8 cellular contexts compared by ENCODE assay signal in the genomic region with DNA sequence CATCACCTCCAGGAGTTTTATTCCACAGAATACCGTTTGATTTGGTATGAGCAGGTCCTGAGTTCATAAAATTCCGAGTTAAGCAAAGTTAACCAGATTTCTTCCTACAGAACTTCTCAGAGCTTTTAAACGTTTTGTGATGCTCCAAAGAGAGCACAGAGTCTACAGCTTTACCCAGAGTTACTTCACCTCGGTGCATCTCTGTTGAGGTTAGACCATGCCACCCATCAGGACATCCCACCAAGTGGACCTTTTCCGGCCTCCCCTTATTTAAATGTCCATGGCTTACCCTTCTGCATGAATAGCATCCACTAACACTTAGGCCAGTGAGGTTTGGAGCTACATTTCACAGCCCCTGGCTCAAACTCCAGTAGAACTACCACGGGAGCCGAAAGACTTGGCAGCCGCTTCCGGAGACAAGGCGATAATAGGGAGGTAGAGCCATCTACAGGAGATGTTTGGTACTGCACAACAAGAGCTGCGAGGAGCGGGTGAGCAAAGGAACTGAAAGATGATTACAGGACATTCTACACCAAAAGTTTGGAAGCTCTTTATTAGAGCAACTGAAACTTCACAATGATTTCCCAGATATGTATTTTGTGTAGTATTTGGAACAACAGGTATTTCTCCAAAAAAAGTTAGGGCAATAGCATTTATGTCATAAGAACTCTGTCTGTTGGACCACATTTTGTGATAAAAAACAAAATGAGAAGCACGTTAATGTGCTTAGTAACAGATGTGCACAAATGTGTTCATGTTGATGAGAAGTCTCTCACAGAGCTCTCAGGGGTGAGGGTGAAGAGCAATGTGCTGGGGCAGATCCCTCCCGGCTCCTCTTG.
A peak's percentile ranks its signal among the peaks of the same experiment; 100 is the strongest.
DNase-seq lines count a peak whose midpoint lies in the region; ATAC-seq and TF ChIP-seq lines count a peak whose summit lies in the region.

No MANE protein-coding gene starts in this region.

- H3K27ac ChIP-seq in right atrium auricular region: peak overlapping the region in 1 of 2 donors; percentile 70
- H3K27ac ChIP-seq in gastrocnemius medialis: no peak overlapping the region

- CTCF ChIA-PET in activated CD4-positive, alpha-beta T cell treated with anti-CD3 and anti-CD28 coated beads for 36 hours (lab: Charles Lee): interaction anchor here (0.5 to 4.7 kb wide), 29 partner anchors 9 to 868 kb away, joined by 3 to 27 read pairs (median 3); no protein-coding TSS in a partner anchor

- H3K9me3 ChIP-seq in right atrium auricular region (no peaks in the 10 kb centered on the region), gastrocnemius medialis (no peaks in the 10 kb centered on the region)

- peak; percentile 90 for TF ChIP-seq CTCF in right atrium auricular region (IDR thresholded peaks at IDR 0.05)
- TF ChIP-seq CTCF in gastrocnemius medialis (IDR thresholded peaks at IDR 0.05 in 4 of 5, conservative IDR thresholded peaks at IDR 0.05 in 1 of 5): peak; percentile 45 to 68 (median 47)

- POLR2A ChIA-PET in activated CD4-positive, alpha-beta T cell treated with anti-CD3 and anti-CD28 coated beads for 36 hours (lab: Charles Lee): interaction anchor here (0.6 kb wide), 1 partner anchor 8 kb away, joined by 7 read pairs; no protein-coding TSS in a partner anchor

- in situ Hi-C loops in gastrocnemius medialis (cut with MboI; ENCODE audit: low sequenced_read_pairs in 4 of 4): loop anchor here in 1 of 4 donors (25.0 kb wide), 1 partner anchor 458 kb away; no protein-coding TSS in a partner anchor

- DNase-seq in activated CD4-positive, alpha-beta T cell treated with anti-CD3 and anti-CD28 coated beads for 36 hours: peak; percentile 73
- no peak for DNase-seq in activated CD4-positive, alpha-beta T cell treated with anti-CD3 and anti-CD28 coated beads for 1 hour
- DNase-seq in NCI-H1048 (lab: John Stamatoyannopoulos, UW) (peak; percentile 48), anterior cingulate cortex (lab: John Stamatoyannopoulos, UW) (peak in 32 of 58 donors; percentile 2 to 47 (median 19)), right atrium auricular region (ENCODE audit: low spot score) (peak; percentile 89), gastrocnemius medialis (peak; percentile 28 to 37)

- H3K4me3 ChIP-seq in right atrium auricular region (no peak overlapping the region), gastrocnemius medialis (no peak overlapping the region)

- H3K27me3 ChIP-seq in right atrium auricular region (no peaks in the 10 kb centered on the region), gastrocnemius medialis (peaks cover 0 to 11% (median 0%) of the 10 kb centered on the region in 3 donors)

- no peak overlapping the region for H3K27ac Mint-ChIP-seq in activated CD4-positive, alpha-beta T cell treated with anti-CD3 and anti-CD28 coated beads for 36 hours

- no peaks in the 10 kb centered on the region for H3K36me3 Mint-ChIP-seq in activated CD4-positive, alpha-beta T cell treated with anti-CD3 and anti-CD28 coated beads for 36 hours (ENCODE audit: low read depth)

- no peak overlapping the region for H3K4me3 Mint-ChIP-seq in activated CD4-positive, alpha-beta T cell treated with anti-CD3 and anti-CD28 coated beads for 36 hours

- TF ChIP-seq POLR2A in gastrocnemius medialis (IDR thresholded peaks at IDR 0.05): no peak

- peaks cover 12% of the 10 kb centered on the region for H3K27me3 Mint-ChIP-seq in activated CD4-positive, alpha-beta T cell treated with anti-CD3 and anti-CD28 coated beads for 36 hours

- H3K4me1 ChIP-seq in right atrium auricular region (peaks cover 0 to 23% of the 10 kb centered on the region in 2 donors), gastrocnemius medialis (no peaks in the 10 kb centered on the region)

- no peaks in the 10 kb centered on the region for H3K4me1 Mint-ChIP-seq in activated CD4-positive, alpha-beta T cell treated with anti-CD3 and anti-CD28 coated beads for 36 hours

- H3K36me3 ChIP-seq in right atrium auricular region (no peaks in the 10 kb centered on the region), gastrocnemius medialis (no peaks in the 10 kb centered on the region)

- intact Hi-C loops in activated CD4-positive, alpha-beta T cell treated with anti-CD3 and anti-CD28 coated beads for 36 hours (cut with DNase I, micrococcal nuclease): loop anchor here (1.0 to 5.0 kb wide), 3 partner anchors 95 to 448 kb away; no protein-coding TSS in a partner anchor
- intact Hi-C loops in gastrocnemius medialis (cut with DNase I; ENCODE audit: low total_unique reads): no loop called here

- no peaks in the 10 kb centered on the region for H3K9me3 Mint-ChIP-seq in activated CD4-positive, alpha-beta T cell treated with anti-CD3 and anti-CD28 coated beads for 36 hours (ENCODE audit: low read depth)

- peak; percentile 72 for ATAC-seq in activated CD4-positive, alpha-beta T cell treated with anti-CD3 and anti-CD28 coated beads for 36 hours
- ATAC-seq in HG02623 (IDR thresholded peaks at IDR 0.05; ENCODE audit: unreplicated experiment): peak; percentile 83
- ATAC-seq in SK-N-SH treated with all-trans-retinoic acid at 6 μM for 48 hours: peak; percentile 92
- peak in 1 of 2 donors; percentile 60 for ATAC-seq in gastrocnemius medialis

TF ChIP-seq in SK-N-SH treated with all-trans-retinoic acid at 6 μM for 48 hours, 23 proteins besides CTCF, POLR2A, EP300 and RAD21:
- no peak for TF ChIP-seq TOX (CRISPR knock-in tag; IDR thresholded peaks at IDR 0.05; ENCODE audit: borderline replicate concordance)
- TF ChIP-seq ESRRG (CRISPR knock-in tag; IDR thresholded peaks at IDR 0.05): no peak
- no peak for TF ChIP-seq PATZ1 (CRISPR knock-in tag; IDR thresholded peaks at IDR 0.05; ENCODE audit: borderline replicate concordance)
- no peak for TF ChIP-seq ZFP3 (CRISPR knock-in tag; IDR thresholded peaks at IDR 0.05)
- TF ChIP-seq, protein P1, sequence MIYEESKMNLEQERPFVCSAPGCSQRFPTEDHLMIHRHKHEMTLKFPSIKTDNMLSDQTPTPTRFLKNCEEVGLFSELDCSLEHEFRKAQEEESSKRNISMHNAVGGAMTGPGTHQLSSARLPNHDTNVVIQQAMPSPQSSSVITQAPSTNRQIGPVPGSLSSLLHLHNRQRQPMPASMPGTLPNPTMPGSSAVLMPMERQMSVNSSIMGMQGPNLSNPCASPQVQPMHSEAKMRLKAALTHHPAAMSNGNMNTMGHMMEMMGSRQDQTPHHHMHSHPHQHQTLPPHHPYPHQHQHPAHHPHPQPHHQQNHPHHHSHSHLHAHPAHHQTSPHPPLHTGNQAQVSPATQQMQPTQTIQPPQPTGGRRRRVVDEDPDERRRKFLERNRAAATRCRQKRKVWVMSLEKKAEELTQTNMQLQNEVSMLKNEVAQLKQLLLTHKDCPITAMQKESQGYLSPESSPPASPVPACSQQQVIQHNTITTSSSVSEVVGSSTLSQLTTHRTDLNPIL (CRISPR knock-in tag; IDR thresholded peaks at IDR 0.05; ENCODE audit: low read depth): no peak
- no peak for TF ChIP-seq ZFP30 (CRISPR knock-in tag; IDR thresholded peaks at IDR 0.05)
- no peak for TF ChIP-seq ZC3H10 (CRISPR knock-in tag; IDR thresholded peaks at IDR 0.05)
- TF ChIP-seq BACH2 (CRISPR knock-in tag; IDR thresholded peaks at IDR 0.05; ENCODE audit: borderline replicate concordance): no peak
